Comparison of ENCODE assay signal across 2 cellular contexts in the genomic region with DNA sequence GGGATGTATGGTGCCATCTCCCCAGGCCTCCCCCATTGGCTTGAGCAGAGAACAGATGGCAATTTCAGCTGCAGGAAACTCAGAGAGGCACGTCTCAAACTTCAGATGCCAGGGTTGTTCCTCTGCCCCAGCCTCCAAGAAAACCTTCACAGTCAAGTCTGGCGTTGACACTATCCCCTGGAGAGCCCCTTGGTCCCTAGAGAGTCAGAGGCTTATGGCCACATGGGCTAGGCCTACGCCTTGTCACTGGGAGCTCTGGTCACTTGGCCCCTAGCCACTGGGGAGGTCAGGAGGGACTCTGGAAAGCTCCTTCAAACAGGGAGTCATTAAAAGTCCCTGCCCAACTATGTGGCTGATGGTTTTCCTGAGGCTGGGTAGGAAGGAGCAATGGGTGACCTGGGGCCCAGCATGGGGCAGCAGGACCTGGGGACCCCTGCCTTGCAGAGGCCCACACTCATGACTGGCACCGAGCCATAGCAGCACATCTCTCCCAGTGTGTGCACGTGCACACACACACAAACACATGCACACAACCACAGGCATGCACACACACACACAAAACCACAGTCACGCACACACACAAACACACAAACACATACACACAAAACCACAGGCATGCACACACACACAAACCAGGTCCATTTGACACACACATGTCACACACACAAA.
A peak's percentile ranks its signal among the peaks of the same experiment; 100 is the strongest.
TF ChIP-seq lines count a peak whose summit lies in the region.

No MANE protein-coding gene starts in this region.

TF ChIP-seq in HEK293, 187 proteins besides CTCF, POLR2A, EP300 and RAD21:
- TF ChIP-seq ZBTB10 (tag by site-specific recombination; IDR thresholded peaks at IDR 0.05) (no peak), ZIC2 (tag by site-specific recombination; IDR thresholded peaks at IDR 0.05) (peak; percentile 55; the same call in 1 of the 2 replicates)
TF ChIP-seq in HEK293: peak in this region for 1.

TF ChIP-seq in GM12878, 131 proteins besides CTCF, POLR2A, EP300 and RAD21 (continued from another document):
- TF ChIP-seq GATAD2B (conservative IDR thresholded peaks at IDR 0.05; ENCODE audit: low read depth) (0 out of 2 replicates have a peak, but pooled peaks have one; percentile 46), HDAC2 (IDR thresholded peaks at IDR 0.05) (no peak), MAX (IDR thresholded peaks at IDR 0.05; ENCODE audit: low read depth, low read length) (no peak), IKZF1 (conservative IDR thresholded peaks at IDR 0.05) (peak; percentile 41; the same call in 1 of the 2 replicates), NR2C2 (IDR thresholded peaks at IDR 0.05; ENCODE audit: borderline replicate concordance, control insufficient read depth, insufficient read length, low read depth) (no peak), POLR2AphosphoS5 (IDR thresholded peaks at IDR 0.05; ENCODE audit: low read length) (no peak), FOXK2 (IDR thresholded peaks at IDR 0.05) (no peak), BHLHE40 (IDR thresholded peaks at IDR 0.05; ENCODE audit: borderline replicate concordance in 1 of 2, low read depth in 2 of 2, low read length in 1 of 2) (peak in 1 of 2 experiments; percentile 66; a peak in 2 of 4 replicates), SUPT20H (IDR thresholded peaks at IDR 0.05; ENCODE audit: borderline replicate concordance, control insufficient read depth, low read depth, low read length) (no peak), NBN (IDR thresholded peaks at IDR 0.05) (no peak), HDGF (IDR thresholded peaks at IDR 0.05) (no peak)
